Comparison of ENCODE assay signal across 10 cellular contexts in the genomic region with DNA sequence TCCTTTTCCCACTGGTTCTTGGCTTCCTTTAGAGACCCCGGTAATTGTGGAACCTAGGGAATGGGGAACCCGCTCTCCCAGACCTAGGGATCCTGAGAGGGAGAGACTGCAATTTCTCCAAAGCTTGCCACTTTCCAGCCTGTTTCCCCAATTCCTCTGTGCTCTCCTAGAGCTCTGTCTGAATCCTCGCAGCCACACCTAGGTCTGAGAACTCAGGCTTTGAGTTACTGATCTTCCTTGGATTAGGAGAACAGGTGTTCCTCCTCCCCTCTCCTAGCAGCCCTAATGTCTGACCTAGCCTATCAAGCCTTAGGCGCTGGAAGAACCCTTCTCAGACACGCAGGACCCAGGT. TPM values are rescaled to one million over a fixed set of nuclear protein-coding genes. Genes with fewer than 3 reads are reported as not detected.
A peak's percentile ranks its signal among the peaks of the same experiment; 100 is the strongest.
DNase-seq lines count a peak whose midpoint lies in the region; ATAC-seq and TF ChIP-seq lines count a peak whose summit lies in the region.
"Had no signal": no experiment of that assay in that cellular context is flagged by ENCODE, and none has a peak within 500 bp of the region (broad histone marks: within the 10 kb centered on the region; RNA-seq: fewer than 3 reads in every experiment).

No MANE protein-coding gene starts in this region.

- H4K20me1 ChIP-seq in PC-9 (ENCODE audit: insufficient read depth), result no peaks in the 10 kb centered on the region

- H3F3A ChIP-seq in PC-9 (ENCODE audit: insufficient read depth, low read depth), result no peaks in the 10 kb centered on the region

- H3K4me2 ChIP-seq in PC-9, result peak overlapping the region; percentile 82

- H3K9me2 ChIP-seq in PC-9 (ENCODE audit: insufficient read depth), result no peaks in the 10 kb centered on the region

- H3K9me3 ChIP-seq in PC-9 (ENCODE audit: insufficient read depth, low read depth), result no peaks in the 10 kb centered on the region
- H3K9me3 ChIP-seq: vagina had no signal

- intact Hi-C loops in PC-9 (cut with micrococcal nuclease; ENCODE audit: unreplicated experiment), result no loop called here

- H2AFZ ChIP-seq in PC-9, result no peak overlapping the region

- CTCF ChIA-PET in PC-9 (lab: Charles Lee), result interaction anchor here (0.6 to 1.5 kb wide), 5 partner anchors 26 to 719 kb away, joined by 3 to 5 read pairs (median 4); no protein-coding TSS in a partner anchor

- no peak for ATAC-seq in HG03521 (IDR thresholded peaks at IDR 0.05; ENCODE audit: unreplicated experiment)

- H3K4me3 ChIP-seq in PC-9, result peak overlapping the region; percentile 55
- peak overlapping the region; percentile 48 for H3K4me3 ChIP-seq in epithelial cell of proximal tubule (ENCODE audit: low read depth, low read length)
- peak overlapping the region; percentile 46 for H3K4me3 ChIP-seq in skeletal muscle cell (ENCODE audit: low read depth, low read length)

- H3K79me2 ChIP-seq in PC-9 (ENCODE audit: low read depth), result no peaks in the 10 kb centered on the region

- H3K27me3 ChIP-seq in PC-9 (ENCODE audit: insufficient read depth, low read depth), result peaks cover 36% of the 10 kb centered on the region; the same call in 1 of the 2 replicates
- H3K27me3 ChIP-seq: vagina had no signal

- no peaks in the 10 kb centered on the region for H3K4me1 ChIP-seq in PC-9 (replicated peaks; ENCODE audit: insufficient read depth)

- POLR2A ChIA-PET in PC-9 (lab: Charles Lee; ENCODE audit: unreplicated experiment), result interaction anchor here (0.6 kb wide), 1 partner anchor 516 kb away, joined by 4 read pairs; no protein-coding TSS in a partner anchor

- DNase-seq in NCI-H82 (lab: John Stamatoyannopoulos, UW) (peak; percentile 44), NCI-H82 treated with DMSO at 0.1 percent for 48 hours (lab: John Stamatoyannopoulos, UW; ENCODE audit: unreplicated experiment) (no peak), PC-9 (no peak), epithelial cell of proximal tubule (ENCODE audit: low read depth) (no peak), skeletal muscle cell (ENCODE audit: low read depth) (no peak), NCI-H1436 (lab: John Stamatoyannopoulos, UW) (no peak), GM19240 (ENCODE audit: insufficient read length, low spot score) (no peak)

- H3K36me3 ChIP-seq in PC-9 (ENCODE audit: low read depth), result no peaks in the 10 kb centered on the region

- TF ChIP-seq CTCF in PC-9 (conservative IDR thresholded peaks at IDR 0.05) (peak; percentile 26; the same call in 1 of the 2 replicates), epithelial cell of proximal tubule (conservative IDR thresholded peaks at IDR 0.05; ENCODE audit: low read depth, low read length) (no peak)

- H3K27ac ChIP-seq in PC-9, result no peak overlapping the region
- H3K27ac ChIP-seq: vagina had no signal

- no TSS peak for BruUV-seq in PC-9 (replicated peaks; lab: Mats Ljungman, UMichigan)

RNA-seq across cellular contexts. Expression of a gene that starts 20.0 kb away (rescaled TPM):
- total RNA-seq in PC-9 (2021) (not detected in 2 replicates), epithelial cell of proximal tubule (not detected in 2 replicates)
- total RNA-seq: sciatic nerve, vagina had no signal

RNA-seq across cellular contexts. Expression of a gene that starts 36.9 kb away (rescaled TPM):
- 7.4 and 9.2 TPM in 2 replicates for total RNA-seq in PC-9 (2021)
- total RNA-seq in epithelial cell of proximal tubule, result 0.87 and 2.9 TPM in 2 replicates

RNA-seq across cellular contexts. Expression of a gene that starts 46.9 kb away (rescaled TPM):
- total RNA-seq in PC-9 (2021) (85.7 and 86.0 TPM in 2 replicates), epithelial cell of proximal tubule (217 and 269 TPM in 2 replicates)

RNA-seq across cellular contexts. Expression of a gene that starts 52.9 kb away (rescaled TPM):
- total RNA-seq in PC-9 (2021) (37.5 and 42.0 TPM in 2 replicates), epithelial cell of proximal tubule (6.1 and 7.0 TPM in 2 replicates)
